15 cellular contexts compared by ENCODE assay signal in the genomic region with DNA sequence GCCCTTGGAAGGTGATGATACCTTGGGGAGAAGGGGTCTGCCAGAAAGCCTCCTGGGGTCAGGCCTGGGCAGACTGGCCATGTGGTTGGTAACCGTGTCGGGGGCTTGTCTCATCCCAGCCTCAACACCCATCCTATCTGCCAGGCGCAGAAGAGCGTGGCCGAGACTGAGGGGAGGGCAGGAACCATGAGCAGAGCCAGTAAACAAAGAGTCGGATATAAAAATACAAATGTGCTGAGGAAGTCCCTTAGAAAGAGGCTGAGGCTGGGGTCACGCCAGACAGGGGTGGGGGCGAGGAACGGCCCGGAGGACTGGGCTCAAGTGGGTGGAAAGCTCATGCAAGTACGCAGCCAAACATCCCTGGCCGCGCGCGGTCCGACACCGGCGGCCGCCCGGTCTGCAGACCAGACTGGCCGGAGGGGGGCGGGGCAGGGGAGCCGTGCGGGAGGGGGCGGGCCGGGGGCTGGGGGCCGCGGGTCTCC. TPM values are rescaled to one million over a fixed set of nuclear protein-coding genes. Genes with fewer than 3 reads are reported as not detected.
DNase-seq lines count a peak whose midpoint lies in the region; FAIRE-seq and TF ChIP-seq lines count a peak whose summit lies in the region.
"Had no signal": no experiment of that assay in that cellular context is flagged by ENCODE, and none has a peak within 500 bp of the region (broad histone marks: within the 10 kb centered on the region; RNA-seq: fewer than 3 reads in every experiment).

No MANE protein-coding gene starts in this region.

- peaks cover 63% of the 10 kb centered on the region for H3K27me3 ChIP-seq in HUES6 (ENCODE audit: control insufficient read depth, insufficient read depth, low read length)
- peaks cover 42 to 72% (median 64%) of the 10 kb centered on the region in 3 donors for H3K27me3 ChIP-seq in sigmoid colon

- no peaks in the 10 kb centered on the region for H3K9me3 ChIP-seq in HUES6 (ENCODE audit: control insufficient read depth, insufficient read depth, low read depth, low read length)
- H3K9me3 ChIP-seq in kidney (ENCODE audit: control insufficient read depth in 1 of 2, low read length in 2 of 2) = no peaks in the 10 kb centered on the region
- no peaks in the 10 kb centered on the region for H3K9me3 ChIP-seq in sigmoid colon
- H3K9me3 ChIP-seq: mucosa of descending colon had no signal

- no peak for DNase-seq in activated T-cell treated with anti-CD3 and anti-CD28 coated beads, Interleukin-2, amount 50 U/mL, for 24 hours
- DNase-seq in activated T-cell treated with anti-CD3 and anti-CD28 coated beads for 4 hours (no peak), glutamatergic neuron (no peak), progenitor cell of endocrine pancreas (ENCODE audit: low spot score, unreplicated experiment) (no peak), kidney (no peak), DMS114 treated with DMSO at 0.1 percent for 48 hours (lab: John Stamatoyannopoulos, UW; ENCODE audit: unreplicated experiment) (no peak), sigmoid colon (no peak)
- DNase-seq: AML-193, GDM1 had no signal

- no peak for TF ChIP-seq POLR2A in sigmoid colon (IDR thresholded peaks at IDR 0.05)

- H3K4me1 ChIP-seq in HUES6 (ENCODE audit: control insufficient read depth, insufficient read depth, low read length) (peaks cover 10% of the 10 kb centered on the region), kidney (ENCODE audit: control insufficient read depth in 1 of 2, insufficient read depth in 1 of 2, low read depth in 1 of 2, low read length in 2 of 2) (peaks cover 4 to 15% of the 10 kb centered on the region in 2 donors), sigmoid colon (peaks cover 0 to 34% (median 33%) of the 10 kb centered on the region in 4 donors)

- intact Hi-C loops in kidney (cut with DNase I) = no loop called here
- intact Hi-C loops in sigmoid colon (cut with DNase I) = no loop called here

- TF ChIP-seq EP300 in sigmoid colon (IDR thresholded peaks at IDR 0.05) = no peak

- TF ChIP-seq CTCF in glutamatergic neuron (IDR thresholded peaks at IDR 0.05; ENCODE audit: partially characterized antibody, unreplicated experiment) (no peak), progenitor cell of endocrine pancreas (IDR thresholded peaks at IDR 0.05; ENCODE audit: unreplicated experiment) (no peak), kidney (IDR thresholded peaks at IDR 0.05; ENCODE audit: borderline replicate concordance, extremely low read depth, insufficient read depth) (no peak), sigmoid colon (IDR thresholded peaks at IDR 0.05) (no peak)

- WGBS in sigmoid colon, 2 donors = 18 to 24% methylated on average over 28 of the region's 28 CpGs

- FAIRE-seq in kidney (lab: Jason Lieb, UNC) = no peak

- H3K36me3 ChIP-seq in HUES6 (ENCODE audit: control insufficient read depth, insufficient read depth, low read length) (peaks cover 3% of the 10 kb centered on the region; the same call in 1 of the 2 replicates), kidney (ENCODE audit: control insufficient read depth in 1 of 2, insufficient read depth in 2 of 2, low read length in 2 of 2) (no peaks in the 10 kb centered on the region), sigmoid colon (no peaks in the 10 kb centered on the region)

- H3K4me3 ChIP-seq in HUES6 (ENCODE audit: low read depth, low read length) (0 out of 2 replicates have a peak overlapping the region, but pooled peaks have one; percentile 28), kidney (ENCODE audit: low read length in 2 of 2) (no peak overlapping the region), sigmoid colon (peak overlapping the region in 2 of 4 donors; percentile 27 to 45)
- H3K4me3 ChIP-seq: mucosa of descending colon had no signal

- no peak overlapping the region for H3K27ac Mint-ChIP-seq in activated T-cell treated with anti-CD3 and anti-CD28 coated beads, Interleukin-2, amount 50 U/mL, for 24 hours
- H3K27ac Mint-ChIP-seq in glutamatergic neuron (ENCODE audit: unreplicated experiment) = peak overlapping the region; percentile 76
- H3K27ac Mint-ChIP-seq in progenitor cell of endocrine pancreas = no peak overlapping the region

- H3K9me3 Mint-ChIP-seq in activated T-cell treated with anti-CD3 and anti-CD28 coated beads, Interleukin-2, amount 50 U/mL, for 24 hours = peaks cover 2% of the 10 kb centered on the region
- H3K9me3 Mint-ChIP-seq in glutamatergic neuron (ENCODE audit: unreplicated experiment) (peaks cover 18% of the 10 kb centered on the region), progenitor cell of endocrine pancreas (ENCODE audit: low read depth) (no peaks in the 10 kb centered on the region)

- H3K4me1 Mint-ChIP-seq in activated T-cell treated with anti-CD3 and anti-CD28 coated beads, Interleukin-2, amount 50 U/mL, for 24 hours (ENCODE audit: low read depth) = peaks cover 37% of the 10 kb centered on the region
- H3K4me1 Mint-ChIP-seq in glutamatergic neuron (ENCODE audit: low read depth, unreplicated experiment) (peaks cover 6% of the 10 kb centered on the region), progenitor cell of endocrine pancreas (ENCODE audit: low read depth) (peaks cover 13% of the 10 kb centered on the region)

- peaks cover 39% of the 10 kb centered on the region for H3K27me3 Mint-ChIP-seq in activated T-cell treated with anti-CD3 and anti-CD28 coated beads, Interleukin-2, amount 50 U/mL, for 24 hours
- H3K27me3 Mint-ChIP-seq in glutamatergic neuron (ENCODE audit: unreplicated experiment) (peaks cover 31% of the 10 kb centered on the region), progenitor cell of endocrine pancreas (peaks cover 55% of the 10 kb centered on the region)

- H3K9ac ChIP-seq in HUES6 (ENCODE audit: low read length) (no peak overlapping the region), kidney (ENCODE audit: low read length in 2 of 2) (no peak overlapping the region)

- H3K36me3 Mint-ChIP-seq in activated T-cell treated with anti-CD3 and anti-CD28 coated beads, Interleukin-2, amount 50 U/mL, for 24 hours (ENCODE audit: low read depth) = peaks cover 12% of the 10 kb centered on the region
- H3K36me3 Mint-ChIP-seq in glutamatergic neuron (ENCODE audit: unreplicated experiment) (peaks cover 5% of the 10 kb centered on the region), progenitor cell of endocrine pancreas (ENCODE audit: insufficient read depth) (peaks cover 8% of the 10 kb centered on the region)

- H3K27ac ChIP-seq in HUES6 (ENCODE audit: low read depth, low read length) = no peak overlapping the region
- no peak overlapping the region for H3K27ac ChIP-seq in kidney (ENCODE audit: low read depth in 2 of 2, low read length in 2 of 2)
- H3K27ac ChIP-seq in sigmoid colon = no peak overlapping the region
- H3K27ac ChIP-seq: PC-9 had no signal

- peak overlapping the region; percentile 13 for H3K4me3 Mint-ChIP-seq in activated T-cell treated with anti-CD3 and anti-CD28 coated beads, Interleukin-2, amount 50 U/mL, for 24 hours
- peak overlapping the region; percentile 89 for H3K4me3 Mint-ChIP-seq in glutamatergic neuron (ENCODE audit: unreplicated experiment)
- peak overlapping the region; percentile 53 for H3K4me3 Mint-ChIP-seq in progenitor cell of endocrine pancreas (ENCODE audit: low read depth)

RNA-seq across cellular contexts. Expression of a gene that starts 1.9 kb away (rescaled TPM):
- total RNA-seq in glutamatergic neuron (ENCODE audit: unreplicated experiment) (14.8 TPM), progenitor cell of endocrine pancreas (1.3 and 1.4 TPM in 2 replicates), kidney (0.31 TPM), sigmoid colon (under 1 TPM in 1 of 4 donors, not detected in 3; 0.71 TPM)
- polyA plus RNA-seq in kidney (ENCODE audit: insufficient read depth, low read depth, low replicate concordance) (0.39 TPM), sigmoid colon (under 1 TPM in 1 of 3 donors, not detected in 2; 0.28 TPM)
- total RNA-seq: skeletal muscle tissue had no signal

RNA-seq across cellular contexts. Expression of a gene that starts 10.0 kb away (rescaled TPM):
- total RNA-seq in glutamatergic neuron (ENCODE audit: unreplicated experiment) (1.7 TPM), progenitor cell of endocrine pancreas (3.9 and 4.5 TPM in 2 replicates), kidney (2.8 TPM), sigmoid colon (1 to 10 TPM; 1.4 to 3.9 (median 2.4) TPM)
- polyA plus RNA-seq in kidney (ENCODE audit: insufficient read depth, low read depth, low replicate concordance) (6.1 TPM), sigmoid colon (1 to 10 TPM; 4.2 to 6.5 (median 5.3) TPM)

RNA-seq across cellular contexts. Expression of a gene that starts 10.7 kb away (rescaled TPM):
- total RNA-seq in glutamatergic neuron (ENCODE audit: unreplicated experiment) = 26.5 TPM
- total RNA-seq in progenitor cell of endocrine pancreas = 34.5 and 35.3 TPM in 2 replicates
- 33.6 TPM for total RNA-seq in kidney
- 39.8 TPM for polyA plus RNA-seq in kidney (ENCODE audit: insufficient read depth, low read depth, low replicate concordance)
- total RNA-seq in sigmoid colon = 10 to 100 TPM; 29.6 to 46.8 (median 38.4) TPM
- polyA plus RNA-seq in sigmoid colon = 10 to 100 TPM in 2 of 3 donors, 1 to 10 TPM in 1; 9.9 to 39.7 (median 10.8) TPM

RNA-seq across cellular contexts. Expression of a gene that starts 16.4 kb away (rescaled TPM):
- total RNA-seq in glutamatergic neuron (ENCODE audit: unreplicated experiment) = 1.6 TPM
- total RNA-seq in progenitor cell of endocrine pancreas = not detected in 2 replicates
- not detected for total RNA-seq in kidney
- not detected for polyA plus RNA-seq in kidney (ENCODE audit: insufficient read depth, low read depth, low replicate concordance)
- total RNA-seq in sigmoid colon = 1 to 10 TPM in 3 of 4 donors, under 1 TPM in 1; 0.49 to 2.9 (median 1.7) TPM
- polyA plus RNA-seq in sigmoid colon = under 1 TPM in 1 of 3 donors, not detected in 2; 0.63 TPM
- total RNA-seq: M059J, PC-9, skeletal muscle tissue had no signal
- polyA plus RNA-seq: esophagus had no signal

RNA-seq across cellular contexts. Expression of a gene that starts 30.1 kb away (rescaled TPM):
- total RNA-seq in glutamatergic neuron (ENCODE audit: unreplicated experiment) = 56.5 TPM
- total RNA-seq in progenitor cell of endocrine pancreas = 67.9 and 71.5 TPM in 2 replicates
- 0.25 TPM for total RNA-seq in kidney
- polyA plus RNA-seq in kidney (ENCODE audit: insufficient read depth, low read depth, low replicate concordance) = 0.11 TPM
- total RNA-seq in sigmoid colon = under 1 TPM in 2 of 4 donors, not detected in 2; 0.36 to 0.83 TPM
- polyA plus RNA-seq in sigmoid colon = 1 to 10 TPM in 1 of 3 donors, under 1 TPM in 2; 0.23 to 1.0 (median 0.60) TPM
- total RNA-seq: M059J, skeletal muscle tissue had no signal

Comparison
In these comparisons a context has a peak if more than half of its experiments do, and no peak if none do; other contexts are left out.
1. H3K4me3 Mint-ChIP-seq: peak in every context shown above with its lines; median percentile 89 in glutamatergic neuron; 53 in progenitor cell of endocrine pancreas; 13 in activated T-cell treated with anti-CD3 and anti-CD28 coated beads, Interleukin-2, amount 50 U/mL, for 24 hours.